In the genomic region with DNA sequence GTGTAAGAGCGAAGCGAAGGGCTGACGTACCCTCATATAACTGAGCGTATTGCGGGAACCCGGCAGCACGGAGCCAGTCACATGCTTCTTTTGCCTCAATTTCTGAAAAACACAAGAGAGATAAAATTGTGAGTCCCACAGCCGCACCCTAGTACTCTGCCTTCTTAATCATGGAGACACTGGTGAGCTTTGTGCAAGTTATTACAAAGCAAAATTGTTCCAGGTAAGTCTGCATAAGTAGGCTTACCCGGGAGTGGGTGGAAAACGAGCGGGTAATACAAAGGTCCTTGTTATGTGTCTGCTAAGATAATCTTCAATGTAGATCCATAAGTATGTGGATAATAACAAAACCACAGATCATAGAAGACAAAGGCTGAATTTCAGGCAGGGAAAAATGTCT, we compare ENCODE assay signal across 21 cellular contexts.
DNase-seq lines count a peak whose midpoint lies in the region; ATAC-seq and TF ChIP-seq lines count a peak whose summit lies in the region.
"Had no signal": no experiment of that assay in that cellular context is flagged by ENCODE, and none has a peak within 500 bp of the region (broad histone marks: within the 10 kb centered on the region; RNA-seq: fewer than 3 reads in every experiment).

No MANE protein-coding gene starts in this region.

- DNase-seq in NCI-H1048 (lab: John Stamatoyannopoulos, UW) = peak; percentile 1
- DNase-seq in mammary epithelial cell = peak; percentile 82
- no peak for DNase-seq in osteoblast (ENCODE audit: insufficient read length, low spot score, missing footprints)
- DNase-seq in thyroid gland = no peak
- DNase-seq in activated CD4-positive, alpha-beta T cell treated with anti-CD3 and anti-CD28 coated beads for 36 hours = no peak
- DNase-seq in left colon = no peak
- no peak for DNase-seq in vagina (ENCODE audit: extremely low spot score in 2 of 2)
- DNase-seq: DMS153, GF-D8, H7, Kasumi-1, MM.1S, NCI-H1105, NCI-H2081 treated with DMSO at 0.1 percent for 48 hours, NCI-H446 treated with DMSO at 0.1 percent for 48 hours, NCI-H69, Peyer's patch had no signal

- no peaks in the 10 kb centered on the region for H3K4me1 Mint-ChIP-seq in activated CD4-positive, alpha-beta T cell treated with anti-CD3 and anti-CD28 coated beads for 36 hours
- H3K4me1 Mint-ChIP-seq: CD14-positive monocyte, IgD-negative memory B cell had no signal

- H2AFZ ChIP-seq in mammary epithelial cell (ENCODE audit: low read depth, low read length) = peak overlapping the region; percentile 74
- no peak overlapping the region for H2AFZ ChIP-seq in osteoblast (ENCODE audit: low read length)

- H3K79me2 ChIP-seq in mammary epithelial cell (ENCODE audit: insufficient read depth, low read length) (peaks cover 2% of the 10 kb centered on the region), osteoblast (ENCODE audit: insufficient read depth, low read length) (peaks cover 61% of the 10 kb centered on the region)

- no peak overlapping the region for H3K4me3 Mint-ChIP-seq in activated CD4-positive, alpha-beta T cell treated with anti-CD3 and anti-CD28 coated beads for 36 hours
- H3K4me3 Mint-ChIP-seq: CD14-positive monocyte, IgD-negative memory B cell had no signal

- POLR2A ChIA-PET in activated CD4-positive, alpha-beta T cell treated with anti-CD3 and anti-CD28 coated beads for 36 hours (lab: Charles Lee) = no interaction called here

- no peaks in the 10 kb centered on the region for H3K36me3 ChIP-seq in mammary epithelial cell (ENCODE audit: insufficient read depth, low read length)
- peaks cover 49% of the 10 kb centered on the region for H3K36me3 ChIP-seq in osteoblast (ENCODE audit: insufficient read depth, low read length)
- H3K36me3 ChIP-seq in thyroid gland = peaks cover 0 to 5% of the 10 kb centered on the region in 2 donors
- H3K36me3 ChIP-seq in vagina = peaks cover 0 to 11% of the 10 kb centered on the region in 2 donors

- H3K4me1 ChIP-seq in mammary epithelial cell (ENCODE audit: insufficient read depth, low read length) (peaks cover 34% of the 10 kb centered on the region), osteoblast (ENCODE audit: insufficient read depth, low read length) (peaks cover 39% of the 10 kb centered on the region), thyroid gland (peaks cover 11 to 19% of the 10 kb centered on the region in 2 donors), vagina (peaks cover 13% of the 10 kb centered on the region)

- peak overlapping the region; percentile 32 for H3K27ac ChIP-seq in mammary epithelial cell (ENCODE audit: insufficient read depth, low read depth, low read length)
- peak overlapping the region; percentile 94 for H3K27ac ChIP-seq in osteoblast (ENCODE audit: low read depth, low read length)
- H3K27ac ChIP-seq in thyroid gland = peak overlapping the region in 2 of 3 donors; percentile 4 to 46
- no peak overlapping the region for H3K27ac ChIP-seq in vagina
- H3K27ac ChIP-seq: HL-60, Peyer's patch had no signal

- no peaks in the 10 kb centered on the region for H3K36me3 Mint-ChIP-seq in activated CD4-positive, alpha-beta T cell treated with anti-CD3 and anti-CD28 coated beads for 36 hours (ENCODE audit: low read depth)
- H3K36me3 Mint-ChIP-seq: IgD-negative memory B cell had no signal

- H3K9me3 ChIP-seq in mammary epithelial cell (replicated peaks; ENCODE audit: insufficient read depth, low read length) (peaks cover 8% of the 10 kb centered on the region), osteoblast (ENCODE audit: low read depth, low read length) (no peaks in the 10 kb centered on the region), thyroid gland (no peaks in the 10 kb centered on the region), vagina (no peaks in the 10 kb centered on the region)
- H3K9me3 ChIP-seq: SJSA1 had no signal

- ATAC-seq in activated CD4-positive, alpha-beta T cell treated with anti-CD3 and anti-CD28 coated beads for 36 hours = no peak
- no peak for ATAC-seq in left colon

- TF ChIP-seq CTCF in mammary epithelial cell (conservative IDR thresholded peaks at IDR 0.05 in 1 of 2, IDR thresholded peaks at IDR 0.05 in 1 of 2; ENCODE audit: extremely low read depth in 1 of 2, insufficient read depth in 1 of 2, low read depth in 1 of 2, low read length in 2 of 2) (no peak), osteoblast (IDR thresholded peaks at IDR 0.05; ENCODE audit: extremely low read depth, low read depth, low read length) (no peak), thyroid gland (IDR thresholded peaks at IDR 0.05) (no peak), vagina (IDR thresholded peaks at IDR 0.05) (no peak)

- in situ Hi-C loops in mammary epithelial cell (cut with MboI; ENCODE audit: low sequenced_read_pairs in 2 of 2) = no loop called here

- no peak overlapping the region for H3K27ac Mint-ChIP-seq in activated CD4-positive, alpha-beta T cell treated with anti-CD3 and anti-CD28 coated beads for 36 hours
- H3K27ac Mint-ChIP-seq: CD14-positive monocyte, IgD-negative memory B cell had no signal

- H3K4me3 ChIP-seq in mammary epithelial cell (replicated peaks in 1 of 3; ENCODE audit: insufficient read depth in 1 of 3, low read depth in 2 of 3, low read length in 3 of 3) (no peak overlapping the region), osteoblast (ENCODE audit: insufficient read depth, low read length) (no peak overlapping the region), thyroid gland (replicated peaks in 1 of 3) (no peak overlapping the region), vagina (no peak overlapping the region)
- H3K4me3 ChIP-seq: Peyer's patch, SJSA1 had no signal

- peaks cover 10% of the 10 kb centered on the region for H3K27me3 Mint-ChIP-seq in activated CD4-positive, alpha-beta T cell treated with anti-CD3 and anti-CD28 coated beads for 36 hours
- H3K27me3 Mint-ChIP-seq: IgD-negative memory B cell had no signal

- peaks cover 4% of the 10 kb centered on the region for H3K9me3 Mint-ChIP-seq in activated CD4-positive, alpha-beta T cell treated with anti-CD3 and anti-CD28 coated beads for 36 hours (ENCODE audit: low read depth)

- no peak overlapping the region for H3K9ac ChIP-seq in mammary epithelial cell (ENCODE audit: insufficient read depth, low read length)

- H4K20me1 ChIP-seq in mammary epithelial cell (ENCODE audit: insufficient read depth, low read length) (no peaks in the 10 kb centered on the region), osteoblast (ENCODE audit: insufficient read depth, low read length) (no peaks in the 10 kb centered on the region)

- dilution Hi-C loops in mammary epithelial cell (cut with HindIII; ENCODE audit: low sequenced_read_pairs) = no loop called here

- TF ChIP-seq POLR2A in thyroid gland (IDR thresholded peaks at IDR 0.05) = no peak
- TF ChIP-seq POLR2A in vagina (IDR thresholded peaks at IDR 0.05) = no peak

- intact Hi-C loops in mammary epithelial cell (cut with micrococcal nuclease) (loop anchor here (5.0 kb wide), 1 partner anchor 40 kb away; no protein-coding TSS in a partner anchor), thyroid gland (cut with DNase I) (no loop called here), left colon (cut with DNase I, micrococcal nuclease) (no loop called here), vagina (cut with DNase I) (no loop called here)
- intact Hi-C loops in activated CD4-positive, alpha-beta T cell treated with anti-CD3 and anti-CD28 coated beads for 36 hours (cut with DNase I, micrococcal nuclease) = no loop called here

- WGBS in mammary epithelial cell (ENCODE audit: low coverage, missing lambda C conversion rate) = 8% methylated on average over 6 of the region's 11 CpGs
- 89 to 96% methylated on average over 11 of the region's 11 CpGs for WGBS in thyroid gland, 2 donors

- CTCF ChIA-PET in mammary epithelial cell (lab: Charles Lee; ENCODE audit: low non-redundant PET) = no interaction called here
- CTCF ChIA-PET in activated CD4-positive, alpha-beta T cell treated with anti-CD3 and anti-CD28 coated beads for 36 hours (lab: Charles Lee) = no interaction called here

- no TSS peak for BruUV-seq in mammary epithelial cell (replicated peaks; lab: Mats Ljungman, UMichigan)

- H3K27me3 ChIP-seq in mammary epithelial cell (ENCODE audit: insufficient read depth, low read length) = no peaks in the 10 kb centered on the region
- H3K27me3 ChIP-seq in osteoblast (ENCODE audit: insufficient read depth, low read length) = no peaks in the 10 kb centered on the region
- H3K27me3 ChIP-seq in thyroid gland = no peaks in the 10 kb centered on the region
- H3K27me3 ChIP-seq in vagina = no peaks in the 10 kb centered on the region
- H3K27me3 ChIP-seq: Peyer's patch, SJSA1 had no signal

- H3K4me2 ChIP-seq in mammary epithelial cell (ENCODE audit: insufficient read depth, low read depth, low read length) (peak overlapping the region; percentile 51), osteoblast (ENCODE audit: insufficient read depth, low read length) (no peak overlapping the region)

Comparison
In these comparisons a context has a peak if more than half of its experiments do, and no peak if none do; other contexts are left out.
1. DNase-seq: peak in NCI-H1048 (single experiment) and mammary epithelial cell (single experiment); none in osteoblast (single experiment), thyroid gland (0 of 2), activated CD4-positive, alpha-beta T cell treated with anti-CD3 and anti-CD28 coated beads for 36 hours (single experiment), left colon (0 of 2) and vagina (0 of 2).